ENCODE assay signal across 9 cellular contexts in the genomic region with DNA sequence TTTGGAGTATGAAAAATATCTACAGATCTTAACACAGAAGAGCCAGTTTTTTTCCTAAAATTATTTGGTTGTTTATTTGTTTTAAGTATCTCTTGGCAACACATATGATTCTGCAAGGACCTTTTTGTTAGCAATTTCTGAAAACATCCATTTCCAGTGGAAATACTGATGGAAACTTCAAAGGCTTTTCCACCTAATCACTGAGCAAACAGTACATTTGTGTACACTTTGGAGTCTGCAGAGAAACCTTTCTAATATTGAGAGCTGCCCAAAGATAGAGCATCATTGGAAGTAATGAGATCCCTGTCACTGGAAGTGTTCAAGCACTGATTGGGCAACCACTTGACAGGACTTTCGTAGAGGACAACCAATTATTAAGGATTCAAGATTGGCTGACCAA.
"Had no signal": no experiment of that assay in that cellular context is flagged by ENCODE, and none has a peak within 500 bp of the region (broad histone marks: within the 10 kb centered on the region; RNA-seq: fewer than 3 reads in every experiment).

No MANE protein-coding gene starts in this region.

- H3K27ac ChIP-seq: GM23248 had no signal

- H3K4me2 ChIP-seq: GM23338 had no signal

- DNase-seq: GM23248, GOT3, H9, HCEC 1CT, HFFc6 had no signal

- H3K9me3 Mint-ChIP-seq: GM23338 had no signal

- H2AFZ ChIP-seq: GM23248, GM23338 had no signal

- H3K4me3 Mint-ChIP-seq: GM23338, H9, HFFc6 had no signal

- H3K4me3 ChIP-seq: GM23248, GM23338, HAP-1 had no signal

- FAIRE-seq: H54 had no signal

- H3K9ac ChIP-seq: GM23248 had no signal

- H3K4me1 ChIP-seq: HAP-1 had no signal

- H3K4me1 Mint-ChIP-seq: GM23338, H9 had no signal

- H3K27ac Mint-ChIP-seq: GM23338, HFFc6 had no signal

- ATAC-seq: HCT116 had no signal

- H3K36me3 ChIP-seq: HAP-1 had no signal
